ENCODE assay signal across 20 cellular contexts in the genomic region with DNA sequence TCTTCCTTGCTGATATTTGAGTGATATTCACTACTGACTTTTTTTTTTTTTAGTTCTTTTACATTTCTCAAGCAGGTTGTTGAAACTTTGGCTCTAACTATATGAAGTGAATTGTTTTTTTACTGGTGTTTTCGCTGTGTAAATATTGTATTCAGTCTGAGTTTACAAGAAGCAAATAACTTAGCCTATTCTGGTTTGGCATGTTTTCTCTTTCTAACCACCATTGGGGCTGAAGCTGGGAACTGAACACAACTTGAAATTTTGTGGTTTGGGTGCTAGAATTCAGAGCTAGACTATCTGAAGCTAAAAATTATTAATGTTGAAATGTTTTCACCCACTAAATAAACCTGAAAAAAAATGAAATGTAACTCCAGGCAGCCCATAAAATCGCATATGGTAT. TPM values are rescaled to one million over a fixed set of nuclear protein-coding genes. Genes with fewer than 3 reads are reported as not detected.
DNase-seq lines count a peak whose midpoint lies in the region; ATAC-seq and TF ChIP-seq lines count a peak whose summit lies in the region.
"Had no signal": no experiment of that assay in that cellular context is flagged by ENCODE, and none has a peak within 500 bp of the region (broad histone marks: within the 10 kb centered on the region; RNA-seq: fewer than 3 reads in every experiment).

No MANE protein-coding gene starts in this region.

- H3K4me3 ChIP-seq in SK-N-SH (ENCODE audit: low read depth in 2 of 2, low read length in 1 of 2): no peak overlapping the region
- H3K4me3 ChIP-seq: coronary artery, lower lobe of right lung, stomach, upper lobe of left lung had no signal

- no peaks in the 10 kb centered on the region for H3K9me2 ChIP-seq in SK-N-SH

- intact Hi-C loops in left colon (cut with DNase I, micrococcal nuclease): loop anchor here in 1 of 2 donors (10.0 kb wide), 1 partner anchor 48 kb away; no protein-coding TSS in a partner anchor

- CTCF ChIA-PET in RWPE1 (lab: Yijun Ruan, JAX) (interaction anchor here (0.6 to 0.8 kb wide), 3 partner anchors 18 to 421 kb away, joined by 3 to 4 read pairs (median 4); no protein-coding TSS in a partner anchor), SK-N-SH (lab: Yijun Ruan, JAX) (interaction anchor here (0.7 to 1.1 kb wide), 3 partner anchors 960 to 988 kb away, joined by 3 read pairs; no protein-coding TSS in a partner anchor)

- WGBS in SK-N-SH (ENCODE audit: low lambda C conversion rate): 90% methylated on average over 2 of the region's 2 CpGs

- H2AFZ ChIP-seq in SK-N-SH (ENCODE audit: low read depth): no peak overlapping the region

- no peaks in the 10 kb centered on the region for H3K27me3 ChIP-seq in SK-N-SH (ENCODE audit: insufficient read depth)
- H3K27me3 ChIP-seq: brain microvascular endothelial cell, stomach, upper lobe of left lung had no signal

- no peak for TF ChIP-seq EP300 in SK-N-SH (IDR thresholded peaks at IDR 0.05; ENCODE audit: borderline replicate concordance in 1 of 2, low read depth in 1 of 2, low read length in 1 of 2)

- DNase-seq in SIG-M5 treated with dmso at 0.1 percent for 504 hours (lab: John Stamatoyannopoulos, UW; ENCODE audit: unreplicated experiment) (peak; percentile 2), SIG-M5 (lab: John Stamatoyannopoulos, UW) (no peak), amniotic epithelial cell (ENCODE audit: low read depth) (peak; percentile 16), left colon (no peak), RWPE1 (ENCODE audit: low spot score) (no peak), NCI-H1105 (lab: John Stamatoyannopoulos, UW) (no peak), SK-N-SH (no peak), NCI-H526 (lab: John Stamatoyannopoulos, UW) (no peak)
- DNase-seq: activated CD4-positive, alpha-beta T cell treated with anti-CD3 and anti-CD28 coated beads, Interleukin-2, amount 10 ng/mL, durations not matched to agents 7 days and 5 days; brain microvascular endothelial cell; DMS 273 treated with DMSO at 0.1 percent for 48 hours; Karpas-422; lower lobe of right lung; NCI-H1105 treated with DMSO at 0.1 percent for 48 hours; NCI-H2081 treated with DMSO at 0.1 percent for 48 hours; NCI-H524; stimulated activated CD4-positive, alpha-beta T cell treated with anti-CD3 and anti-CD28 coated beads, Interleukin-12 subunit alpha, Interleukin-12 subunit beta, amount 100 ng/mL, for 4 hours; stomach; upper lobe of left lung had no signal

- TF ChIP-seq CTCF in RWPE1 (conservative IDR thresholded peaks at IDR 0.05; ENCODE audit: low read depth) (no peak), SK-N-SH (IDR thresholded peaks at IDR 0.05) (no peak)

- H3K36me3 ChIP-seq in SK-N-SH (replicated peaks in 1 of 2; ENCODE audit: control insufficient read depth in 1 of 2, insufficient read depth in 2 of 2, low read length in 1 of 2): no peaks in the 10 kb centered on the region
- H3K36me3 ChIP-seq: brain microvascular endothelial cell, lower lobe of right lung, stomach, upper lobe of left lung had no signal

- H3K27ac ChIP-seq in RWPE1 (no peak overlapping the region), SK-N-SH (ENCODE audit: low read depth in 2 of 2, low read length in 1 of 2) (no peak overlapping the region)
- H3K27ac ChIP-seq: brain microvascular endothelial cell, coronary artery, lower lobe of right lung, upper lobe of left lung had no signal

- H3K9me3 ChIP-seq in SK-N-SH: no peaks in the 10 kb centered on the region
- H3K9me3 ChIP-seq: lower lobe of right lung, stomach, upper lobe of left lung had no signal

- ATAC-seq in left colon: peak; percentile 70
- ATAC-seq: lower lobe of right lung had no signal

- POLR2A ChIA-PET in RWPE1 (lab: Yijun Ruan, JAX; ENCODE audit: low non-redundant PET) (no interaction called here), SK-N-SH (lab: Yijun Ruan, JAX) (no interaction called here)

- no peaks in the 10 kb centered on the region for H3K79me2 ChIP-seq in SK-N-SH (ENCODE audit: insufficient read depth)

- H3K4me1 ChIP-seq in SK-N-SH (ENCODE audit: control insufficient read depth in 1 of 2, insufficient read depth in 2 of 2, low read depth in 1 of 2, low read length in 1 of 2): peaks cover 0 to 5% of the 10 kb centered on the region in 2 experiments; a peak in 1 of 4 replicates
- H3K4me1 ChIP-seq: lower lobe of right lung had no signal

- no peak overlapping the region for H3K9ac ChIP-seq in SK-N-SH

- no peak overlapping the region for H3K4me2 ChIP-seq in SK-N-SH

- TF ChIP-seq RAD21 in SK-N-SH (IDR thresholded peaks at IDR 0.05; ENCODE audit: low read length): no peak

- H3F3A ChIP-seq in SK-N-SH (replicated peaks; ENCODE audit: insufficient read depth): no peaks in the 10 kb centered on the region

- no peaks in the 10 kb centered on the region for H4K20me1 ChIP-seq in SK-N-SH (ENCODE audit: insufficient read depth)

TF ChIP-seq in SK-N-SH, 30 proteins besides CTCF, POLR2A, EP300 and RAD21:
- TF ChIP-seq NRF1 (IDR thresholded peaks at IDR 0.05; ENCODE audit: low read depth, low read length) (no peak), RCOR1 (IDR thresholded peaks at IDR 0.05; ENCODE audit: low read length) (no peak), GATA2 (CRISPR knock-in tag; IDR thresholded peaks at IDR 0.05) (no peak), TAF1 (IDR thresholded peaks at IDR 0.05; ENCODE audit: borderline replicate concordance, low read depth, low read length) (no peak), FOSL2 (IDR thresholded peaks at IDR 0.05; ENCODE audit: borderline replicate concordance, low read depth) (no peak), TEAD4 (IDR thresholded peaks at IDR 0.05; ENCODE audit: borderline replicate concordance, insufficient read depth) (no peak), EZH2phosphoT487 (IDR thresholded peaks at IDR 0.05; ENCODE audit: borderline replicate concordance, low read depth) (no peak)
- TF ChIP-seq, protein P1, sequence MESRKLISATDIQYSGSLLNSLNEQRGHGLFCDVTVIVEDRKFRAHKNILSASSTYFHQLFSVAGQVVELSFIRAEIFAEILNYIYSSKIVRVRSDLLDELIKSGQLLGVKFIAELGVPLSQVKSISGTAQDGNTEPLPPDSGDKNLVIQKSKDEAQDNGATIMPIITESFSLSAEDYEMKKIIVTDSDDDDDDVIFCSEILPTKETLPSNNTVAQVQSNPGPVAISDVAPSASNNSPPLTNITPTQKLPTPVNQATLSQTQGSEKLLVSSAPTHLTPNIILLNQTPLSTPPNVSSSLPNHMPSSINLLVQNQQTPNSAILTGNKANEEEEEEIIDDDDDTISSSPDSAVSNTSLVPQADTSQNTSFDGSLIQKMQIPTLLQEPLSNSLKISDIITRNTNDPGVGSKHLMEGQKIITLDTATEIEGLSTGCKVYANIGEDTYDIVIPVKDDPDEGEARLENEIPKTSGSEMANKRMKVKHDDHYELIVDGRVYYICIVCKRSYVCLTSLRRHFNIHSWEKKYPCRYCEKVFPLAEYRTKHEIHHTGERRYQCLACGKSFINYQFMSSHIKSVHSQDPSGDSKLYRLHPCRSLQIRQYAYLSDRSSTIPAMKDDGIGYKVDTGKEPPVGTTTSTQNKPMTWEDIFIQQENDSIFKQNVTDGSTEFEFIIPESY (IDR thresholded peaks at IDR 0.05; ENCODE audit: borderline replicate concordance, low read depth): no peak

RNA-seq across cellular contexts. Expression of a gene that starts 37.2 kb away (rescaled TPM):
- 10 to 100 TPM; 13.7 to 16.8 TPM for total RNA-seq in left colon
- 5.2 and 6.0 TPM in 2 replicates for polyA plus RNA-seq in SK-N-SH (2012; rRNA removed)
- polyA plus RNA-seq in SK-N-SH (2012; cell fraction: cytosol; rRNA removed): 5.2 and 6.3 TPM in 2 replicates
- 3.8 TPM in 2 replicates for polyA plus RNA-seq in SK-N-SH (2012; cell fraction: nucleus; rRNA removed)

RNA-seq across cellular contexts. Expression of a gene that starts 40.4 kb away (rescaled TPM):
- total RNA-seq in left colon: 10 to 100 TPM; 19.9 to 20.7 TPM
- polyA plus RNA-seq in SK-N-SH (2012; rRNA removed): 5.6 and 7.7 TPM in 2 replicates
- polyA plus RNA-seq in SK-N-SH (2012; cell fraction: cytosol; rRNA removed): 2.9 and 4.0 TPM in 2 replicates
- 15.8 and 21.0 TPM in 2 replicates for polyA plus RNA-seq in SK-N-SH (2012; cell fraction: nucleus; rRNA removed)

Comparison
In these comparisons a context has a peak if more than half of its experiments do, and no peak if none do; other contexts are left out.
1. DNase-seq: peak in SIG-M5 treated with dmso at 0.1 percent for 504 hours (single experiment) and amniotic epithelial cell (single experiment); none in SIG-M5 (single experiment), left colon (0 of 2), RWPE1 (single experiment), NCI-H1105 (single experiment), SK-N-SH (single experiment) and NCI-H526 (0 of 2).